14 cellular contexts compared by ENCODE assay signal in genomic region chr12:53443955-53444354, GRCh38. TPM values are rescaled to one million over a fixed set of nuclear protein-coding genes. Genes with fewer than 3 reads are reported as not detected.
A peak's percentile ranks its signal among the peaks of the same experiment; 100 is the strongest.
DNase-seq lines count a peak whose midpoint lies in the region; ATAC-seq, FAIRE-seq and TF ChIP-seq lines count a peak whose summit lies in the region.
"Had no signal": no experiment of that assay in that cellular context is flagged by ENCODE, and none has a peak within 500 bp of the region (broad histone marks: within the 10 kb centered on the region; RNA-seq: fewer than 3 reads in every experiment).

No MANE protein-coding gene starts in this region.

- H4K8ac ChIP-seq in H9 (replicated peaks; ENCODE audit: insufficient read length, low read depth, low read length), result no peak overlapping the region

- no peak overlapping the region for H4K91ac ChIP-seq in H9 (ENCODE audit: insufficient read length, low read depth, low read length)

- no peak for TF ChIP-seq POLR2A in GM12892 (IDR thresholded peaks at IDR 0.05; ENCODE audit: low read depth, low read length)

- no peak overlapping the region for H3T11ph ChIP-seq in H9 (ENCODE audit: low read length)

- H2BK120ac ChIP-seq in H9 (ENCODE audit: low read depth, low read length, poor library complexity, severe bottlenecking), result no peak overlapping the region

- peak overlapping the region; percentile 48 to 98 (median 76) for H3K4me3 Mint-ChIP-seq in CD4-positive, CD25-positive, alpha-beta regulatory T cell
- H3K4me3 Mint-ChIP-seq in H9, result peak overlapping the region; percentile 36 to 47; a peak in 4 of 5 replicates
- H3K4me3 Mint-ChIP-seq in activated naive CD8-positive, alpha-beta T cell treated with anti-CD3 and anti-CD28 coated beads, Interleukin-2, amount 10 ng/mL, durations not matched to agents 7 days and 5 days, result peak overlapping the region; percentile 44
- H3K4me3 Mint-ChIP-seq in naive B cell, result peak overlapping the region; percentile 35 to 99 (median 66)

- peaks cover 4% of the 10 kb centered on the region; the same call in 1 of the 2 replicates for H3K79me2 ChIP-seq in H9 (ENCODE audit: insufficient read depth, low read length)

- no peaks in the 10 kb centered on the region for H3K27me3 ChIP-seq in CD4-positive, CD25-positive, alpha-beta regulatory T cell (ENCODE audit: control insufficient read depth, insufficient read depth, low read length)
- no peaks in the 10 kb centered on the region for H3K27me3 ChIP-seq in H9 (ENCODE audit: insufficient read depth, low read length)

- peak overlapping the region; percentile 59 for H3K4me3 ChIP-seq in CD4-positive, CD25-positive, alpha-beta regulatory T cell (ENCODE audit: low read depth, low read length)

- H3K36me3 Mint-ChIP-seq in CD4-positive, CD25-positive, alpha-beta regulatory T cell, result peaks cover 40% of the 10 kb centered on the region
- peaks cover 33 to 48% (median 43%) of the 10 kb centered on the region in 3 experiments for H3K36me3 Mint-ChIP-seq in H9 (ENCODE audit: insufficient read depth in 1 of 3, low read depth in 3 of 3)
- H3K36me3 Mint-ChIP-seq in activated naive CD8-positive, alpha-beta T cell treated with anti-CD3 and anti-CD28 coated beads, Interleukin-2, amount 10 ng/mL, durations not matched to agents 7 days and 5 days, result peaks cover 35% of the 10 kb centered on the region
- H3K36me3 Mint-ChIP-seq in naive B cell, result peaks cover 0 to 4% of the 10 kb centered on the region in 2 donors

- H3K4me1 ChIP-seq in CD4-positive, CD25-positive, alpha-beta regulatory T cell (ENCODE audit: control insufficient read depth, insufficient read depth, low read length, poor library complexity, severe bottlenecking), result peaks cover 41% of the 10 kb centered on the region
- H3K4me1 ChIP-seq in H9 (ENCODE audit: insufficient read depth, low read length), result no peaks in the 10 kb centered on the region; the same call in 1 of the 2 replicates

- H3K14ac ChIP-seq in H9 (ENCODE audit: insufficient read depth, low read length), result no peak overlapping the region

- no peak overlapping the region for H2BK15ac ChIP-seq in H9 (ENCODE audit: low read depth, low read length)

- no peak for ATAC-seq in CD4-positive, CD25-positive, alpha-beta regulatory T cell (ENCODE audit: low read depth in 2 of 2)
- ATAC-seq in activated naive CD8-positive, alpha-beta T cell treated with anti-CD3 and anti-CD28 coated beads, Interleukin-2, amount 10 ng/mL, durations not matched to agents 7 days and 5 days (ENCODE audit: low read depth), result no peak
- ATAC-seq in naive B cell (ENCODE audit: low read depth in 2 of 2), result no peak
- ATAC-seq: HCT116 had no signal

- no peaks in the 10 kb centered on the region for H3K9me3 ChIP-seq in CD4-positive, CD25-positive, alpha-beta regulatory T cell (ENCODE audit: control insufficient read depth in 2 of 2, low read length in 2 of 2)
- no peaks in the 10 kb centered on the region for H3K9me3 ChIP-seq in H9 (ENCODE audit: control insufficient read depth, low read depth, low read length)

- H3K23me2 ChIP-seq in H9 (ENCODE audit: insufficient read length, low read depth, low read length, poor library complexity, severe bottlenecking), result peaks cover 3% of the 10 kb centered on the region

- no peaks in the 10 kb centered on the region for H4K20me1 ChIP-seq in H9 (ENCODE audit: control insufficient read depth, insufficient read depth, insufficient read length)

- H3K27me3 Mint-ChIP-seq in CD4-positive, CD25-positive, alpha-beta regulatory T cell, result no peaks in the 10 kb centered on the region
- H3K27me3 Mint-ChIP-seq in H9 (ENCODE audit: low read depth) (no peaks in the 10 kb centered on the region), naive B cell (no peaks in the 10 kb centered on the region)
- no peaks in the 10 kb centered on the region for H3K27me3 Mint-ChIP-seq in activated naive CD8-positive, alpha-beta T cell treated with anti-CD3 and anti-CD28 coated beads, Interleukin-2, amount 10 ng/mL, durations not matched to agents 7 days and 5 days

- H3K4ac ChIP-seq in H9 (ENCODE audit: low read depth, low read length), result no peak overlapping the region

- no peak overlapping the region for H2BK20ac ChIP-seq in H9 (ENCODE audit: low read depth, low read length, poor library complexity, severe bottlenecking)

- H2AFZ ChIP-seq in H9 (ENCODE audit: low read length), result no peak overlapping the region

- peaks cover 4 to 56% (median 41%) of the 10 kb centered on the region in 4 donors for H3K4me1 Mint-ChIP-seq in CD4-positive, CD25-positive, alpha-beta regulatory T cell
- H3K4me1 Mint-ChIP-seq in H9 (peaks cover 21 to 31% of the 10 kb centered on the region in 2 experiments), naive B cell (peaks cover 21 to 56% (median 35%) of the 10 kb centered on the region in 3 donors)
- H3K4me1 Mint-ChIP-seq in activated naive CD8-positive, alpha-beta T cell treated with anti-CD3 and anti-CD28 coated beads, Interleukin-2, amount 10 ng/mL, durations not matched to agents 7 days and 5 days, result peaks cover 33% of the 10 kb centered on the region

- H2AK5ac ChIP-seq in H9 (ENCODE audit: insufficient read length, low read length), result no peak overlapping the region

- H2BK12ac ChIP-seq in H9 (ENCODE audit: insufficient read length, low read depth, low read length), result no peak overlapping the region

- no peak overlapping the region for H3K18ac ChIP-seq in H9 (ENCODE audit: insufficient read length, low read depth, low read length)

- H3K56ac ChIP-seq in H9 (ENCODE audit: insufficient read length, low read depth, low read length), result no peak overlapping the region

- H3K4me2 ChIP-seq in H9 (ENCODE audit: insufficient read depth, insufficient read length, low read length), result no peak overlapping the region

- no peak overlapping the region for H3K9ac ChIP-seq in H9 (ENCODE audit: extremely low read depth, insufficient read length, low read length)

- POLR2A ChIA-PET in activated naive CD8-positive, alpha-beta T cell treated with anti-CD3 and anti-CD28 coated beads, Interleukin-2, amount 10 ng/mL, durations not matched to agents 7 days and 5 days (lab: Charles Lee), result no interaction called here

- no peak for FAIRE-seq in GM12892 (lab: Jason Lieb, UNC)
- FAIRE-seq: D721Med, GM19239, islet of Langerhans had no signal

- peak overlapping the region in 2 of 3 donors; percentile 53 to 57 for H3K27ac Mint-ChIP-seq in CD4-positive, CD25-positive, alpha-beta regulatory T cell
- H3K27ac Mint-ChIP-seq in H9, result peak overlapping the region in 2 of 3 experiments; percentile 70 to 82; a peak in 3 of 7 replicates
- no peak overlapping the region for H3K27ac Mint-ChIP-seq in activated naive CD8-positive, alpha-beta T cell treated with anti-CD3 and anti-CD28 coated beads, Interleukin-2, amount 10 ng/mL, durations not matched to agents 7 days and 5 days
- H3K27ac Mint-ChIP-seq in naive B cell, result peak overlapping the region in 2 of 6 donors; percentile 11 to 93

- no peak overlapping the region for H3K23ac ChIP-seq in H9 (ENCODE audit: insufficient read length, low read depth, low read length)

- H2BK5ac ChIP-seq in H9 (ENCODE audit: insufficient read length, low read length), result no peak overlapping the region

- TF ChIP-seq CTCF in H9 (conservative IDR thresholded peaks at IDR 0.05), result no peak

- H3K36me3 ChIP-seq in CD4-positive, CD25-positive, alpha-beta regulatory T cell (ENCODE audit: control insufficient read depth, insufficient read depth, low read length), result peaks cover 42% of the 10 kb centered on the region

- no peak for DNase-seq in CD4-positive, CD25-positive, alpha-beta regulatory T cell
- DNase-seq in H9, result no peak
- no peak for DNase-seq in activated naive CD8-positive, alpha-beta T cell treated with anti-CD3 and anti-CD28 coated beads, Interleukin-2, amount 10 ng/mL, durations not matched to agents 7 days and 5 days
- DNase-seq in naive B cell, result no peak
- DNase-seq in GM12892 (ENCODE audit: insufficient read length), result no peak
- DNase-seq in HuH-7.5 (ENCODE audit: low spot score), result no peak
- no peak for DNase-seq in stimulated activated CD4-positive, alpha-beta T cell treated with anti-CD3 and anti-CD28 coated beads, Interleukin-15, amount 100 ng/mL, for 24 hours
- DNase-seq: Kasumi-1, NCI-H2107 had no signal

- H3K27ac ChIP-seq in CD4-positive, CD25-positive, alpha-beta regulatory T cell (ENCODE audit: insufficient read depth, low read length, poor library complexity, severe bottlenecking), result peak overlapping the region; percentile 3
- no peak overlapping the region for H3K27ac ChIP-seq in H9 (ENCODE audit: insufficient read length, low read depth, low read length)

- no peaks in the 10 kb centered on the region for H3K79me1 ChIP-seq in H9 (ENCODE audit: insufficient read depth, low read depth, low read length, poor library complexity, severe bottlenecking)

- H3K9me3 Mint-ChIP-seq in CD4-positive, CD25-positive, alpha-beta regulatory T cell, result no peaks in the 10 kb centered on the region
- H3K9me3 Mint-ChIP-seq in H9 (no peaks in the 10 kb centered on the region), naive B cell (peaks cover 0 to 1% (median 0%) of the 10 kb centered on the region in 7 donors)
- no peaks in the 10 kb centered on the region for H3K9me3 Mint-ChIP-seq in activated naive CD8-positive, alpha-beta T cell treated with anti-CD3 and anti-CD28 coated beads, Interleukin-2, amount 10 ng/mL, durations not matched to agents 7 days and 5 days

- WGBS in H9 (ENCODE audit: extremely low coverage, insufficient read length, low lambda C conversion rate), result no CpG with 5 or more reads among the region's 4 CpGs

- H4K5ac ChIP-seq in H9 (ENCODE audit: insufficient read length, low read depth, low read length), result no peak overlapping the region

RNA-seq across cellular contexts. Expression of gene PRR13, which starts 2.4 kb away (rescaled TPM):
- 187 TPM for total RNA-seq in CD4-positive, CD25-positive, alpha-beta regulatory T cell
- polyA plus RNA-seq in CD4-positive, CD25-positive, alpha-beta regulatory T cell, result 100 to 1,000 TPM; 525 to 639 (median 574) TPM
- 144 and 147 TPM in 2 replicates for total RNA-seq in H9 (2021)
- 100 to 1,000 TPM; 218 to 231 TPM for total RNA-seq in activated naive CD8-positive, alpha-beta T cell treated with anti-CD3 and anti-CD28 coated beads, Interleukin-2, amount 10 ng/mL, durations not matched to agents 7 days and 5 days
- polyA plus RNA-seq in naive B cell (ENCODE audit: low read depth in 6 of 6), result 1,000 to 10,000 TPM in 1 of 6 donors, 100 to 1,000 TPM in 5; 660 to 1,169 (median 730) TPM
- 227 TPM for polyA plus RNA-seq in GM12892 (2012; ENCODE audit: missing spikeins)

RNA-seq across cellular contexts. Expression of gene PCBP2, which starts 7.9 kb away (rescaled TPM):
- 931 TPM for total RNA-seq in CD4-positive, CD25-positive, alpha-beta regulatory T cell
- 100 to 1,000 TPM; 113 to 150 (median 134) TPM for polyA plus RNA-seq in CD4-positive, CD25-positive, alpha-beta regulatory T cell
- total RNA-seq in H9 (2021), result 1,184 and 1,207 TPM in 2 replicates
- total RNA-seq in activated naive CD8-positive, alpha-beta T cell treated with anti-CD3 and anti-CD28 coated beads, Interleukin-2, amount 10 ng/mL, durations not matched to agents 7 days and 5 days, result 100 to 1,000 TPM; 824 to 837 TPM
- polyA plus RNA-seq in naive B cell (ENCODE audit: low read depth in 6 of 6), result 100 to 1,000 TPM; 116 to 172 (median 146) TPM
- polyA plus RNA-seq in GM12892 (2012; ENCODE audit: missing spikeins), result 590 TPM

RNA-seq across cellular contexts. Expression of gene AMHR2, which starts 20.3 kb away (rescaled TPM):
- not detected for total RNA-seq in CD4-positive, CD25-positive, alpha-beta regulatory T cell
- polyA plus RNA-seq in CD4-positive, CD25-positive, alpha-beta regulatory T cell, result not detected
- total RNA-seq in H9 (2021), result not detected in 2 replicates
- total RNA-seq in activated naive CD8-positive, alpha-beta T cell treated with anti-CD3 and anti-CD28 coated beads, Interleukin-2, amount 10 ng/mL, durations not matched to agents 7 days and 5 days, result not detected
- not detected for polyA plus RNA-seq in naive B cell (ENCODE audit: low read depth in 6 of 6)
- polyA plus RNA-seq in GM12892 (2012; ENCODE audit: missing spikeins), result not detected
- total RNA-seq: T-helper 1 cell treated with Interleukin-12 subunit alpha and Interleukin-12 subunit beta and Interleukin-4 antibody, amounts not matched to agents 30 ng/mL and 1 ng/mL, for 36 hours had no signal

RNA-seq across cellular contexts. Expression of gene MAP3K12, which starts 55.3 kb away (rescaled TPM):
- total RNA-seq in CD4-positive, CD25-positive, alpha-beta regulatory T cell, result 31.5 TPM
- 1 to 10 TPM; 3.8 to 4.6 (median 4.4) TPM for polyA plus RNA-seq in CD4-positive, CD25-positive, alpha-beta regulatory T cell
- total RNA-seq in H9 (2021), result 22.3 and 26.6 TPM in 2 replicates
- 10 to 100 TPM; 24.6 to 30.0 TPM for total RNA-seq in activated naive CD8-positive, alpha-beta T cell treated with anti-CD3 and anti-CD28 coated beads, Interleukin-2, amount 10 ng/mL, durations not matched to agents 7 days and 5 days
- polyA plus RNA-seq in naive B cell (ENCODE audit: low read depth in 6 of 6), result 1 to 10 TPM in 4 of 6 donors, under 1 TPM in 1, not detected in 1; 1.00 to 1.8 (median 1.4) TPM
- 14.1 TPM for polyA plus RNA-seq in GM12892 (2012; ENCODE audit: missing spikeins)

RNA-seq across cellular contexts. Expression of gene TARBP2, which starts 57.1 kb away (rescaled TPM):
- total RNA-seq in CD4-positive, CD25-positive, alpha-beta regulatory T cell, result 25.1 TPM
- polyA plus RNA-seq in CD4-positive, CD25-positive, alpha-beta regulatory T cell, result 10 to 100 TPM; 22.5 to 29.1 (median 25.6) TPM
- total RNA-seq in H9 (2021), result 79.2 and 80.1 TPM in 2 replicates
- total RNA-seq in activated naive CD8-positive, alpha-beta T cell treated with anti-CD3 and anti-CD28 coated beads, Interleukin-2, amount 10 ng/mL, durations not matched to agents 7 days and 5 days, result 10 to 100 TPM; 32.3 to 34.9 TPM
- polyA plus RNA-seq in naive B cell (ENCODE audit: low read depth in 6 of 6), result 10 to 100 TPM; 14.8 to 29.0 (median 18.5) TPM
- 30.4 TPM for polyA plus RNA-seq in GM12892 (2012; ENCODE audit: missing spikeins)
